8 cellular contexts compared by ENCODE assay signal in the genomic region with DNA sequence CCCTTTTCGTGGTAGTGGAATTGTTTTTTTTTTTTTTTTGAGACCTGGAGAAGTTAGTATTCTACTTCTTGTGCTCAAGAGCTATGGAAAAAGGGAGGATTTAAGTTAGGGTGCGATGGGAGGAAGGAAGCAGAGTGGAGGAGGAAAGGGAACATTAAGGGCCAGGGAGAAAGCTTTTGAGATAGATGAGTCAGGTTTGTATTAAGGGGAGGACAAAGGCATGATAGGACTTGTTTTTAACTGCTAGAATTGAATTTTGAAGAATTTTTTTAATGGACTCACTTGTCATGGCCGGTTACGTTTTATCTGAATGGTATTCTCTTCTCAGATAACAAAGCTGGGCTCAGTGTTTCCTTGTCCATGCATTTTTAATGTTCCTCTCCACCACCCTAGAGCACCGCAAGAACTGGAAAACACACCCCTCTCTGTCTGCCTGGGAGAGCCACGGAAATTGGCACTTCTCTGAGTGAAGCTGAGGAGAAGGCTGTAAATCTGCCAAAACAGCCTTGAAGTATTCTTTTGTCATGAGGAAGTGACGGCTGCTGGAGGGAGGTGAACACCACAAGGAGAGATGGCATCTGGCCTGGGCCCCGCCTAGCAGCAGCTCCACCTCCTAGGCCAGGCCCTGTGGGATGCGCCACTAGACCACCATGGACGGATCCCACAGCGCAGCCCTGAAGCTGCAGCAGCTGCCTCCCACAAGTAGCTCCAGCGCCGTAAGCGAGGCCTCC. TPM values are rescaled to one million over a fixed set of nuclear protein-coding genes. Genes with fewer than 3 reads are reported as not detected.
DNase-seq lines count a peak whose midpoint lies in the region.

No MANE protein-coding gene starts in this region.

- DNase-seq in COLO668 (lab: John Stamatoyannopoulos, UW; ENCODE audit: unreplicated experiment): peak; percentile 29
- peak; percentile 73 for DNase-seq in NCI-H128 (lab: John Stamatoyannopoulos, UW; ENCODE audit: unreplicated experiment)
- peak; percentile 89 for DNase-seq in astrocyte of the hippocampus (ENCODE audit: low read depth, low spot score)
- peak; percentile 58 for DNase-seq in mucosa of gallbladder (ENCODE audit: low spot score)
- DNase-seq in NCI-H1092 (lab: John Stamatoyannopoulos, UW): no peak
- DNase-seq in iPS-NIHi7 (ENCODE audit: extremely low spot score): no peak
- no peak for DNase-seq in stimulated activated CD4-positive, alpha-beta T cell treated with anti-CD3 and anti-CD28 coated beads, Interleukin-4, amount 100 ng/mL, for 1 hour
- DNase-seq in stimulated activated CD4-positive, alpha-beta T cell treated with anti-CD3 and anti-CD28 coated beads, Interleukin-4, amount 100 ng/mL, for 24 hours: no peak

RNA-seq across cellular contexts. Expression of a gene that starts 3.5 kb away (rescaled TPM):
- 57.4 TPM for total RNA-seq in mucosa of gallbladder

RNA-seq across cellular contexts. Expression of a gene that starts 5.5 kb away (rescaled TPM):
- total RNA-seq in mucosa of gallbladder: 10.8 TPM

Comparison
In these comparisons a context has a peak if more than half of its experiments do, and no peak if none do; other contexts are left out.
1. DNase-seq: peak in COLO668 (single experiment), NCI-H128 (single experiment), astrocyte of the hippocampus (single experiment) and mucosa of gallbladder (single experiment); none in NCI-H1092 (single experiment), iPS-NIHi7 (single experiment), stimulated activated CD4-positive, alpha-beta T cell treated with anti-CD3 and anti-CD28 coated beads, Interleukin-4, amount 100 ng/mL, for 1 hour (single experiment) and stimulated activated CD4-positive, alpha-beta T cell treated with anti-CD3 and anti-CD28 coated beads, Interleukin-4, amount 100 ng/mL, for 24 hours (single experiment).